9 cellular contexts compared by ENCODE assay signal in the genomic region with DNA sequence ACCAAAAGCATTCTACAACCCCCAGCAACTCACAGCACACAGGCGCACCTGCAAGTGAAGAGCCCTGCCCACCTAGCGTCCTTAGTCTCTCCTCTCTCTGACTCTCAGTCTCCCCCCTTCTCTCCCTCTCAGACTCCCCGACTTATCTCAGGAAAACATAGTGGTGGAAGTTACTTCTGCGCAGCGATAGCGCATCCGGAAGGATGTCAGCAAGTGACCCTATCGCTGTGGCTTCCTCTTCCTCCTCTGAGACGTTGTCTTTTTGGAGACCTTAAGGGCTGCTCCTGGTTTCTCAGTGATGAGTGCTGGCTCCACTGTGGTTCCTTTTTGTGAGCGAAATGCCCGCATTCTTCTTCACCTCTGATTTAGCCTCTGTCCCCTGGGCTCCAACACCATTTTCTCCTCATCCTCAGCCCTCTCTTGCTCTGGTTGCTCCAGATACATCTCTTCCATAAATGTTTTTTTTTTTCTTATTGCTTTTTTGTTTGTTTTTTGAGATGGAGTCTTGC. TPM values are rescaled to one million over a fixed set of nuclear protein-coding genes. Genes with fewer than 3 reads are reported as not detected.
DNase-seq lines count a peak whose midpoint lies in the region; ATAC-seq, FAIRE-seq and TF ChIP-seq lines count a peak whose summit lies in the region.
"Had no signal": no experiment of that assay in that cellular context is flagged by ENCODE, and none has a peak within 500 bp of the region (broad histone marks: within the 10 kb centered on the region; RNA-seq: fewer than 3 reads in every experiment).

No MANE protein-coding gene starts in this region.

- WGBS in K562 (ENCODE audit: insufficient coverage, low coverage, missing lambda C conversion rate): 0% methylated on average over 11 of the region's 11 CpGs
- WGBS in psoas muscle, 3 donors: 66 to 74% (median 69%) methylated on average over 11 of the region's 11 CpGs
- 90% methylated on average over 11 of the region's 11 CpGs for WGBS in smooth muscle cell (ENCODE audit: low lambda C conversion rate)

- H3K27ac ChIP-seq in K562 (ENCODE audit: extremely low read depth, low read depth, low read length) (peak overlapping the region; percentile 85), psoas muscle (peak overlapping the region; percentile 4), smooth muscle cell (ENCODE audit: low read depth) (no peak overlapping the region), brain microvascular endothelial cell (no peak overlapping the region)

- ATAC-seq in K562: peak; percentile 69
- ATAC-seq in psoas muscle: no peak
- ATAC-seq in GM18907 (IDR thresholded peaks at IDR 0.05; ENCODE audit: unreplicated experiment): no peak

- H3K9ac ChIP-seq in K562 (ENCODE audit: insufficient read depth in 1 of 2, low read depth in 2 of 2, low read length in 2 of 2) (peak overlapping the region; percentile 46 to 75; a peak in 3 of 4 replicates), smooth muscle cell (ENCODE audit: low read depth) (no peak overlapping the region)

- DNase-seq in GM18507 (ENCODE audit: extremely low spot score, insufficient read length, low read depth) (no peak), OCI-M2 (lab: John Stamatoyannopoulos, UW; ENCODE audit: unreplicated experiment) (peak; percentile 94), K562 (ENCODE audit: extremely low read depth in 1 of 4, low spot score in 3 of 4) (peak; percentile 91 to 97 (median 93)), psoas muscle (no peak), COLO668 (lab: John Stamatoyannopoulos, UW; ENCODE audit: unreplicated experiment) (no peak), smooth muscle cell (lab: John Stamatoyannopoulos, UW; ENCODE audit: unreplicated experiment) (no peak), brain microvascular endothelial cell (no peak)
- DNase-seq: islet precursor cell had no signal

- TF ChIP-seq RAD21 in K562 (CRISPR knock-in tag; conservative IDR thresholded peaks at IDR 0.05 in 1 of 2, IDR thresholded peaks at IDR 0.05 in 1 of 2): no peak; a peak in 1 of 4 replicates

- H3K4me3 ChIP-seq in K562 (peak overlapping the region; percentile 38), psoas muscle (peak overlapping the region; percentile 81), smooth muscle cell (no peak overlapping the region), brain microvascular endothelial cell (ENCODE audit: low read depth, low read length) (no peak overlapping the region)

- no peaks in the 10 kb centered on the region for H4K20me1 ChIP-seq in K562 (replicated peaks; ENCODE audit: control insufficient read depth, insufficient read depth, low read length)
- H4K20me1 ChIP-seq in smooth muscle cell (ENCODE audit: low read depth): peaks cover 5% of the 10 kb centered on the region

- TF ChIP-seq CTCF in K562 (IDR thresholded peaks at IDR 0.05 in 2 of 3, conservative IDR thresholded peaks at IDR 0.05 in 1 of 3; ENCODE audit: insufficient read depth in 2 of 3, low read depth in 1 of 3, low read length in 3 of 3) (0 out of 6 replicates have a peak, but pooled peaks of 1 of the 3 experiments have one; percentile 2), psoas muscle (IDR thresholded peaks at IDR 0.05) (no peak), smooth muscle cell (IDR thresholded peaks at IDR 0.05; ENCODE audit: borderline replicate concordance, insufficient read depth, poor library complexity, severe bottlenecking) (no peak), brain microvascular endothelial cell (IDR thresholded peaks at IDR 0.05; ENCODE audit: low read depth, low read length, missing control alignments) (no peak)

- POLR2A ChIA-PET in K562 (lab: Yijun Ruan, JAX): no interaction called here

- BruUV-seq in K562 (replicated peaks; lab: Mats Ljungman, UMichigan): no TSS peak

- FAIRE-seq in GM18507 (lab: Jason Lieb, UNC) (peak; percentile 82), K562 (lab: Jason Lieb, UNC) (peak; percentile 100)

- H3K9me3 ChIP-seq in K562 (replicated peaks; ENCODE audit: control insufficient read depth, insufficient read depth, low read depth, low read length) (no peaks in the 10 kb centered on the region), psoas muscle (no peaks in the 10 kb centered on the region), smooth muscle cell (replicated peaks; ENCODE audit: low read depth) (no peaks in the 10 kb centered on the region)

- H3K36me3 ChIP-seq in K562 (ENCODE audit: control insufficient read depth, insufficient read depth, low read length): peaks cover 13% of the 10 kb centered on the region
- no peaks in the 10 kb centered on the region for H3K36me3 ChIP-seq in psoas muscle (ENCODE audit: insufficient read depth in 1 of 2, low read depth in 1 of 2)
- H3K36me3 ChIP-seq in smooth muscle cell (ENCODE audit: low read depth): no peaks in the 10 kb centered on the region
- H3K36me3 ChIP-seq in brain microvascular endothelial cell (replicated peaks): no peaks in the 10 kb centered on the region

- TF ChIP-seq POLR2A in K562 (conservative IDR thresholded peaks at IDR 0.05): peak; percentile 83

- CTCF ChIA-PET in K562 (lab: Yijun Ruan, JAX; ENCODE audit: low intra/inter-chr PET ratio): no interaction called here

- H3K27me3 ChIP-seq in K562 (ENCODE audit: control insufficient read depth in 2 of 2, insufficient read depth in 2 of 2, low read length in 2 of 2) (no peaks in the 10 kb centered on the region), psoas muscle (ENCODE audit: insufficient read depth in 3 of 3, low read length in 2 of 3) (peaks cover 0 to 15% (median 0%) of the 10 kb centered on the region in 3 donors), smooth muscle cell (ENCODE audit: low read depth) (no peaks in the 10 kb centered on the region), brain microvascular endothelial cell (replicated peaks) (no peaks in the 10 kb centered on the region)

- peaks cover 3% of the 10 kb centered on the region for H3F3A ChIP-seq in smooth muscle cell (ENCODE audit: low read depth)

- H3K4me1 ChIP-seq in K562 (replicated peaks in 1 of 2; ENCODE audit: control insufficient read depth in 2 of 2, insufficient read depth in 2 of 2, low read length in 2 of 2) (peaks cover 49 to 65% of the 10 kb centered on the region in 2 experiments), psoas muscle (peaks cover 8% of the 10 kb centered on the region), smooth muscle cell (ENCODE audit: low read depth) (peaks cover 14% of the 10 kb centered on the region)

- H3K9me1 ChIP-seq in K562 (ENCODE audit: control insufficient read depth, insufficient read depth, low read length): no peaks in the 10 kb centered on the region

- H3K79me2 ChIP-seq in K562 (ENCODE audit: control insufficient read depth, insufficient read depth, low read length): peaks cover 33% of the 10 kb centered on the region
- H3K79me2 ChIP-seq in smooth muscle cell (ENCODE audit: low read depth): peaks cover 6% of the 10 kb centered on the region

- H2AFZ ChIP-seq in K562 (ENCODE audit: low read depth, low read length) (peak overlapping the region; percentile 44; the same call in 1 of the 2 replicates), smooth muscle cell (ENCODE audit: low read depth) (no peak overlapping the region)

- TF ChIP-seq EP300 in K562 (IDR thresholded peaks at IDR 0.05; ENCODE audit: low read length): peak; percentile 99

- H3K4me2 ChIP-seq in K562 (ENCODE audit: insufficient read depth, low read length) (peak overlapping the region; percentile 73), smooth muscle cell (no peak overlapping the region)

- in situ Hi-C loops in K562 (cut with MboI): no loop called here
- in situ Hi-C loops in brain microvascular endothelial cell (cut with HindIII; ENCODE audit: low pct_ligation_motif_present, low sequenced_read_pairs): loop anchor here (5.0 kb wide), 1 partner anchor 85 kb away; no protein-coding TSS in a partner anchor

- intact Hi-C loops in K562 (cut with micrococcal nuclease) (no loop called here), psoas muscle (cut with DNase I) (loop anchor here in 1 of 2 donors (5.0 kb wide), 2 partner anchors 75 to 410 kb away; a partner anchor contains a TSS)

RNA-seq across cellular contexts. Expression of a gene that starts 1.4 kb away (rescaled TPM):
- 108 and 422 TPM in 2 replicates for total RNA-seq in K562 (2011; cell fraction: chromatin; rRNA removed; ENCODE audit: low replicate concordance)
- 844 and 880 TPM in 2 replicates for total RNA-seq in K562 (2011; cell fraction: nucleolus; rRNA removed)
- 389 and 454 TPM in 2 replicates for total RNA-seq in K562 (2011; cell fraction: nucleoplasm; rRNA removed)
- total RNA-seq in K562 (2014; rRNA removed) (397 and 458 TPM in 2 replicates), K562 (2014; rRNA removed; fragmentation: Illumina TruSeq; extraction: Trizol) (92.4 and 102 TPM in 2 replicates), K562 (2015; rRNA removed; fragmentation: Illumina TruSeq; extraction: Trizol) (213 and 217 TPM in 2 replicates), K562 (2021) (329 and 345 TPM in 2 replicates), psoas muscle (10 to 100 TPM; 20.1 to 27.2 (median 21.6) TPM), smooth muscle cell (80.1 and 87.5 TPM in 2 replicates)
- polyA plus RNA-seq in K562 (2011; rRNA removed) (400 and 618 TPM in 2 replicates), K562 (2014; fragmentation: Illumina TruSeq; extraction: Trizol) (323 and 490 TPM in 2 replicates), K562 (2014; fragmentation: Nextera tagmentation; extraction: Ambion mirVana) (10 to 100 TPM in 1 of 2 experiments, 1 to 10 TPM in 1; 8.5 to 84.7 TPM), K562 (2014; rRNA removed) (586 and 617 TPM in 2 replicates), psoas muscle (10 to 100 TPM; 38.8 to 57.7 (median 42.7) TPM), smooth muscle cell (185 and 216 TPM in 2 replicates)
- 1,022 and 1,984 TPM in 2 replicates for polyA plus RNA-seq in K562 (2011; cell fraction: cytosol; rRNA removed)
- 645 and 781 TPM in 2 replicates for polyA plus RNA-seq in K562 (2011; cell fraction: nucleus; rRNA removed)
- polyA plus RNA-seq in K562 (2012): 339 and 566 TPM in 2 replicates
- 79.0 and 123 TPM in 2 replicates for polyA minus RNA-seq in K562 (2011; rRNA and poly(A)+ RNA removed)
- 183 and 249 TPM in 2 replicates for polyA minus RNA-seq in K562 (2011; cell fraction: cytosol; rRNA and poly(A)+ RNA removed)
- 64.5 and 82.9 TPM in 2 replicates for polyA minus RNA-seq in K562 (2011; cell fraction: nucleus; rRNA and poly(A)+ RNA removed)

RNA-seq across cellular contexts. Expression of a gene that starts 2.5 kb away (rescaled TPM):
- total RNA-seq in K562 (2011; cell fraction: chromatin; rRNA removed; ENCODE audit: low replicate concordance): 0.18 and 0.90 TPM in 2 replicates
- 0.17 and 0.92 TPM in 2 replicates for total RNA-seq in K562 (2011; cell fraction: nucleolus; rRNA removed)
- 0.29 and 1.1 TPM in 2 replicates for total RNA-seq in K562 (2011; cell fraction: nucleoplasm; rRNA removed)
- 0.05 and 0.12 TPM in 2 replicates for total RNA-seq in K562 (2014; rRNA removed)
- 0.06 and 0.15 TPM in 2 replicates for total RNA-seq in K562 (2014; rRNA removed; fragmentation: Illumina TruSeq; extraction: Trizol)
- total RNA-seq in K562 (2015; rRNA removed; fragmentation: Illumina TruSeq; extraction: Trizol): 0.04 and 0.07 TPM in 2 replicates
- total RNA-seq in K562 (2021): 0.18 and 0.31 TPM in 2 replicates
- polyA plus RNA-seq in K562 (2011; rRNA removed): 0.07 and 0.16 TPM in 2 replicates
- 0.07 and 0.25 TPM in 2 replicates for polyA plus RNA-seq in K562 (2011; cell fraction: cytosol; rRNA removed)
- polyA plus RNA-seq in K562 (2011; cell fraction: nucleus; rRNA removed): 0.10 TPM in 2 replicates
- polyA plus RNA-seq in K562 (2012): 0.20 and 0.47 TPM in 2 replicates
- polyA plus RNA-seq in K562 (2014; fragmentation: Illumina TruSeq; extraction: Trizol): 0.08 and 0.42 TPM in 2 replicates
- under 1 TPM; 0.24 to 0.27 TPM for polyA plus RNA-seq in K562 (2014; fragmentation: Nextera tagmentation; extraction: Ambion mirVana)
- 0.07 and 0.08 TPM in 2 replicates for polyA plus RNA-seq in K562 (2014; rRNA removed)
- 0.07 and 0.09 TPM in 2 replicates for polyA minus RNA-seq in K562 (2011; rRNA and poly(A)+ RNA removed)
- polyA minus RNA-seq in K562 (2011; cell fraction: cytosol; rRNA and poly(A)+ RNA removed): not detected in 2 replicates
- under 0.01 and 0.11 TPM in 2 replicates for polyA minus RNA-seq in K562 (2011; cell fraction: nucleus; rRNA and poly(A)+ RNA removed)
- total RNA-seq in psoas muscle: under 1 TPM; 0.54 to 0.69 (median 0.64) TPM
- under 1 TPM; 0.21 to 0.42 (median 0.39) TPM for polyA plus RNA-seq in psoas muscle
- 6.5 and 7.2 TPM in 2 replicates for total RNA-seq in smooth muscle cell
- polyA plus RNA-seq in smooth muscle cell: 12.6 and 13.4 TPM in 2 replicates

RNA-seq across cellular contexts. Expression of a gene that starts 13.1 kb away (rescaled TPM):
- total RNA-seq in K562 (2011; cell fraction: chromatin; rRNA removed; ENCODE audit: low replicate concordance): not detected in 2 replicates
- not detected in 2 replicates for total RNA-seq in K562 (2011; cell fraction: nucleolus; rRNA removed)
- total RNA-seq in K562 (2011; cell fraction: nucleoplasm; rRNA removed): not detected in 2 replicates
- total RNA-seq in K562 (2014; rRNA removed): not detected in 2 replicates
- not detected in 2 replicates for total RNA-seq in K562 (2014; rRNA removed; fragmentation: Illumina TruSeq; extraction: Trizol)
- not detected in 2 replicates for total RNA-seq in K562 (2015; rRNA removed; fragmentation: Illumina TruSeq; extraction: Trizol)
- total RNA-seq in K562 (2021): not detected in 2 replicates
- polyA plus RNA-seq in K562 (2011; rRNA removed): not detected in 2 replicates
- 0.57 TPM in 1 of 2 replicates, not detected in the other for polyA plus RNA-seq in K562 (2011; cell fraction: cytosol; rRNA removed)
- polyA plus RNA-seq in K562 (2011; cell fraction: nucleus; rRNA removed): not detected in 2 replicates
- polyA plus RNA-seq in K562 (2012): 0.29 TPM in 1 of 2 replicates, not detected in the other
- polyA plus RNA-seq in K562 (2014; fragmentation: Illumina TruSeq; extraction: Trizol): not detected in 2 replicates
- polyA plus RNA-seq in K562 (2014; fragmentation: Nextera tagmentation; extraction: Ambion mirVana): not detected
- polyA plus RNA-seq in K562 (2014; rRNA removed): 3.2 TPM in 1 of 2 replicates, not detected in the other
- polyA minus RNA-seq in K562 (2011; rRNA and poly(A)+ RNA removed): not detected in 2 replicates
- polyA minus RNA-seq in K562 (2011; cell fraction: cytosol; rRNA and poly(A)+ RNA removed): not detected in 2 replicates
- 0.81 TPM in 1 of 2 replicates, not detected in the other for polyA minus RNA-seq in K562 (2011; cell fraction: nucleus; rRNA and poly(A)+ RNA removed)
- total RNA-seq in psoas muscle: 1 to 10 TPM in 2 of 4 donors, not detected in 2; 3.4 to 3.7 TPM
- polyA plus RNA-seq in psoas muscle: 1 to 10 TPM; 3.7 to 7.1 (median 6.5) TPM
- 97.5 and 136 TPM in 2 replicates for total RNA-seq in smooth muscle cell
- polyA plus RNA-seq in smooth muscle cell: 22.1 and 96.5 TPM in 2 replicates

RNA-seq across cellular contexts. Expression of a gene that starts 18.5 kb away (rescaled TPM):
- 13.9 and 31.7 TPM in 2 replicates for total RNA-seq in K562 (2011; cell fraction: chromatin; rRNA removed; ENCODE audit: low replicate concordance)
- total RNA-seq in K562 (2011; cell fraction: nucleolus; rRNA removed): 19.7 and 20.7 TPM in 2 replicates
- 21.0 and 26.9 TPM in 2 replicates for total RNA-seq in K562 (2011; cell fraction: nucleoplasm; rRNA removed)
- 0.37 TPM in 1 of 2 replicates, not detected in the other for total RNA-seq in K562 (2014; rRNA removed)
- total RNA-seq in K562 (2014; rRNA removed; fragmentation: Illumina TruSeq; extraction: Trizol): 0.41 and 0.58 TPM in 2 replicates
- 0.72 and 0.76 TPM in 2 replicates for total RNA-seq in K562 (2015; rRNA removed; fragmentation: Illumina TruSeq; extraction: Trizol)
- total RNA-seq in K562 (2021): 1.8 and 2.2 TPM in 2 replicates
- 0.56 and 1.0 TPM in 2 replicates for polyA plus RNA-seq in K562 (2011; rRNA removed)
- 0.27 and 0.46 TPM in 2 replicates for polyA plus RNA-seq in K562 (2011; cell fraction: cytosol; rRNA removed)
- polyA plus RNA-seq in K562 (2011; cell fraction: nucleus; rRNA removed): 3.2 and 3.3 TPM in 2 replicates
- 0.55 and 0.90 TPM in 2 replicates for polyA plus RNA-seq in K562 (2012)
- 0.15 and 0.30 TPM in 2 replicates for polyA plus RNA-seq in K562 (2014; fragmentation: Illumina TruSeq; extraction: Trizol)
- polyA plus RNA-seq in K562 (2014; fragmentation: Nextera tagmentation; extraction: Ambion mirVana): under 1 TPM in 1 of 2 experiments, not detected in 1; 0.07 TPM
- 0.97 and 1.1 TPM in 2 replicates for polyA plus RNA-seq in K562 (2014; rRNA removed)
- 1.3 and 1.6 TPM in 2 replicates for polyA minus RNA-seq in K562 (2011; rRNA and poly(A)+ RNA removed)
- 0.95 and 1.5 TPM in 2 replicates for polyA minus RNA-seq in K562 (2011; cell fraction: cytosol; rRNA and poly(A)+ RNA removed)
- polyA minus RNA-seq in K562 (2011; cell fraction: nucleus; rRNA and poly(A)+ RNA removed): 3.6 and 4.6 TPM in 2 replicates
- total RNA-seq in psoas muscle: 1 to 10 TPM in 3 of 4 donors, under 1 TPM in 1; 0.81 to 2.1 (median 1.6) TPM
- polyA plus RNA-seq in psoas muscle: 1 to 10 TPM in 2 of 3 donors, under 1 TPM in 1; 0.75 to 2.6 (median 1.5) TPM
- total RNA-seq in smooth muscle cell: 0.94 TPM in 1 of 2 replicates, not detected in the other
- 0.32 and 0.98 TPM in 2 replicates for polyA plus RNA-seq in smooth muscle cell

RNA-seq across cellular contexts. Expression of a gene that starts 52.8 kb away (rescaled TPM):
- total RNA-seq in K562 (2011; cell fraction: chromatin; rRNA removed; ENCODE audit: low replicate concordance): 0.49 and 2.1 TPM in 2 replicates
- 1.7 and 3.2 TPM in 2 replicates for total RNA-seq in K562 (2011; cell fraction: nucleolus; rRNA removed)
- total RNA-seq in K562 (2011; cell fraction: nucleoplasm; rRNA removed): 0.73 and 4.7 TPM in 2 replicates
- 1.0 and 3.5 TPM in 2 replicates for total RNA-seq in K562 (2014; rRNA removed)
- 0.38 and 0.84 TPM in 2 replicates for total RNA-seq in K562 (2014; rRNA removed; fragmentation: Illumina TruSeq; extraction: Trizol)
- total RNA-seq in K562 (2015; rRNA removed; fragmentation: Illumina TruSeq; extraction: Trizol): 0.65 and 1.4 TPM in 2 replicates
- 1.9 and 2.1 TPM in 2 replicates for total RNA-seq in K562 (2021)
- 4.5 and 4.6 TPM in 2 replicates for polyA plus RNA-seq in K562 (2011; rRNA removed)
- polyA plus RNA-seq in K562 (2011; cell fraction: cytosol; rRNA removed): 3.5 and 6.8 TPM in 2 replicates
- polyA plus RNA-seq in K562 (2011; cell fraction: nucleus; rRNA removed): 3.8 and 4.9 TPM in 2 replicates
- polyA plus RNA-seq in K562 (2012): 0.69 and 1.3 TPM in 2 replicates
- polyA plus RNA-seq in K562 (2014; fragmentation: Illumina TruSeq; extraction: Trizol): 3.6 and 4.4 TPM in 2 replicates
- 1 to 10 TPM; 3.4 to 4.1 TPM for polyA plus RNA-seq in K562 (2014; fragmentation: Nextera tagmentation; extraction: Ambion mirVana)
- polyA plus RNA-seq in K562 (2014; rRNA removed): 0.93 and 1.6 TPM in 2 replicates
- polyA minus RNA-seq in K562 (2011; rRNA and poly(A)+ RNA removed): 1.9 and 3.0 TPM in 2 replicates
- 4.6 TPM in 1 of 2 replicates, not detected in the other for polyA minus RNA-seq in K562 (2011; cell fraction: cytosol; rRNA and poly(A)+ RNA removed)
- 0.40 and 2.0 TPM in 2 replicates for polyA minus RNA-seq in K562 (2011; cell fraction: nucleus; rRNA and poly(A)+ RNA removed)
- total RNA-seq in psoas muscle: 1 to 10 TPM in 2 of 4 donors, under 1 TPM in 2; 0.95 to 2.2 (median 1.2) TPM
- 1 to 10 TPM in 1 of 3 donors, under 1 TPM in 2; 0.49 to 1.1 (median 0.59) TPM for polyA plus RNA-seq in psoas muscle
- 153 and 157 TPM in 2 replicates for total RNA-seq in smooth muscle cell
- 201 and 453 TPM in 2 replicates for polyA plus RNA-seq in smooth muscle cell

Comparison
In these comparisons a context has a peak if more than half of its experiments do, and no peak if none do; other contexts are left out.
1. DNase-seq: peak in OCI-M2 (single experiment) and K562 (4 of 4); none in GM18507 (single experiment), psoas muscle (0 of 2), COLO668 (single experiment), smooth muscle cell (single experiment) and brain microvascular endothelial cell (single experiment).
2. H3K27ac ChIP-seq: peak in K562 (single experiment) and psoas muscle (single experiment); none in smooth muscle cell (single experiment) and brain microvascular endothelial cell (single experiment).
3. H3K4me3 ChIP-seq: peak in K562 (single experiment) and psoas muscle (single experiment); none in smooth muscle cell (single experiment) and brain microvascular endothelial cell (single experiment).
4. RNA of a gene that starts 13.1 kb away (total RNA-seq): 97.5 to 136 TPM in smooth muscle cell; 3.4 to 3.7 TPM in psoas muscle and not detected in K562; every median in the first group is over 10 times any median in the second.